Comparison of ENCODE assay signal across 14 cellular contexts in genomic region chr20:53797085-53797484, GRCh38.
"Had no signal": no experiment of that assay in that cellular context is flagged by ENCODE, and none has a peak within 500 bp of the region (broad histone marks: within the 10 kb centered on the region; RNA-seq: fewer than 3 reads in every experiment).

No MANE protein-coding gene starts in this region.

- H3K4me3 ChIP-seq: dorsolateral prefrontal cortex, heart left ventricle, ovary, smooth muscle cell had no signal

- H3K9me3 ChIP-seq: heart left ventricle, ovary had no signal

- H3K4me1 ChIP-seq: heart left ventricle had no signal

- H3K27me3 Mint-ChIP-seq: naive thymus-derived CD4-positive, alpha-beta T cell; type B pancreatic cell had no signal

- ATAC-seq: heart left ventricle; naive thymus-derived CD4-positive, alpha-beta T cell; right cardiac atrium had no signal

- H3K4me2 ChIP-seq: smooth muscle cell had no signal

- H3K4me3 Mint-ChIP-seq: naive thymus-derived CD4-positive, alpha-beta T cell; type B pancreatic cell had no signal

- DNase-seq: cortex of kidney; dorsolateral prefrontal cortex; effector CD8-positive, alpha-beta T cell; heart left ventricle; hippocampal formation; kidney glomerular epithelial cell; mesendoderm; right cardiac atrium; stimulated activated CD4-positive, alpha-beta T cell treated with anti-CD3 and anti-CD28 coated beads, Interleukin-2, amount 100 ng/mL, for 48 hours; stimulated activated naive CD4-positive, alpha-beta T cell treated with Interleukin-2 at 50 U/mL for 16 hours had no signal

- H3K27ac ChIP-seq: dorsolateral prefrontal cortex, heart left ventricle, ovary had no signal

- H3K27me3 ChIP-seq: dorsolateral prefrontal cortex, heart left ventricle, ovary had no signal

- H3K36me3 ChIP-seq: heart left ventricle, ovary had no signal

- H3K36me3 Mint-ChIP-seq: type B pancreatic cell had no signal

- H3K27ac Mint-ChIP-seq: type B pancreatic cell had no signal
